In the genomic region with DNA sequence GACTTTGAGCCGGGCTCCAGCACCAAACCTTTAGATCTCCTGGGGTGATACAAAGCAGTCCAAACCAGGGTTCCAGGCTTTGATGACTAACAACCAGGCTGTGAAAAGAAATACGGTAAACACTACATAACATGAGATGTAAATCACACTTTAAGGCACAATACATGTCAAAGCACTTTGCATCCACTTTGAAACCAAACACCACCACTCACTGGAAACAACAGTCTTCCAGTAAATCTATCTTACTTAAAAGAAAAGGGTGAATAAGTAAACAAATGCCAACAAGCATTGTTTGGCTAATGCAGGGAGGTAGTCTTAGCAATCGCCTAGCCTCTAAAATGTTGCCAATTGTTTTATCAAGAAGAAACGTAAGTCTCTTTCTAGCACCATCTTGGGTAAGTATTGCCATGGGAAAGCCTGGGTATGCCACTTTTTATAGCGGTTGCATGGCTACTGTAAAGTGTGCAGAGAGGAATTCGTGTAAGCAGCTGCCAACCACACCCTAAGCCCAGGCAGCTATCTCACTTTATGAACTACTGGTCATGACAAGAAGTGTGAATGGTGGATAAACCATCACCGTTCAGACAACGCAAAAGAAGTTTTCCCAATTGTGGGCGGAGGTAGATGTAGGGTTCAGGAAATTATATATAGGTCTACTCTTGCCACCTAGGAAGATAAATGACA, we compare ENCODE assay signal across 28 cellular contexts.
A peak's percentile ranks its signal among the peaks of the same experiment; 100 is the strongest.
DNase-seq lines count a peak whose midpoint lies in the region; ATAC-seq and TF ChIP-seq lines count a peak whose summit lies in the region.
"Had no signal": no experiment of that assay in that cellular context is flagged by ENCODE, and none has a peak within 500 bp of the region (broad histone marks: within the 10 kb centered on the region; RNA-seq: fewer than 3 reads in every experiment).

No MANE protein-coding gene starts in this region.

- DNase-seq in ELF-1 (ENCODE audit: low read depth, low spot score) (peak; percentile 42), NCI-H187 treated with DMSO at 0.1 percent for 48 hours (lab: John Stamatoyannopoulos, UW) (peak; percentile 71), WTC11 (ENCODE audit: low spot score) (no peak), MM.1S (no peak), NCI-H1930 (lab: John Stamatoyannopoulos, UW) (no peak)
- no peak for DNase-seq in CD8-positive, alpha-beta T cell
- DNase-seq: activated CD4-positive, alpha-beta T cell treated with anti-CD3 and anti-CD28 coated beads for 1 hour; activated naive CD4-positive, alpha-beta T cell; activated T-cell treated with anti-CD3 and anti-CD28 coated beads, Interleukin-2, amount 50 U/mL, for 48 hours; C1 segment of cervical spinal cord; Calu3; heart left ventricle; left cardiac atrium; mesenchymal stem cell; MG63; naive thymus-derived CD8-positive, alpha-beta T cell; NCI-H446; pancreas; right cardiac atrium; SIG-M5; stimulated activated CD4-positive, alpha-beta T cell treated with anti-CD3 and anti-CD28 coated beads, Interleukin-12 subunit alpha, Interleukin-12 subunit beta, amount 100 ng/mL, for 4 hours; stimulated activated CD4-positive, alpha-beta T cell treated with anti-CD3 and anti-CD28 coated beads, Interleukin-4, amount 100 ng/mL, for 4 hours; stimulated activated naive CD4-positive, alpha-beta T cell treated with Interleukin-2 at 50 U/mL for 16 hours; SW 1271; testis had no signal

- H3K79me2 ChIP-seq in MM.1S (ENCODE audit: low read length) = no peaks in the 10 kb centered on the region

- no peak overlapping the region for H3K4me2 ChIP-seq in MM.1S (ENCODE audit: low read depth, low read length)

- H3K27me3 Mint-ChIP-seq in WTC11 (ENCODE audit: low read depth) (peaks cover 9% of the 10 kb centered on the region), nephron (ENCODE audit: low read depth) (peaks cover 1% of the 10 kb centered on the region)
- no peaks in the 10 kb centered on the region for H3K27me3 Mint-ChIP-seq in CD8-positive, alpha-beta T cell (ENCODE audit: low read depth)

- CTCF ChIA-PET in WTC11 (lab: Charles Lee) = interaction anchor here (1.1 kb wide), 1 partner anchor 197 kb away, joined by 3 read pairs; no protein-coding TSS in a partner anchor
- CTCF ChIA-PET in CD8-positive, alpha-beta T cell (lab: Charles Lee) = no interaction called here

- no peaks in the 10 kb centered on the region for H4K20me1 ChIP-seq in MM.1S (ENCODE audit: insufficient read depth, low read length)

- no peak overlapping the region for H3K27ac ChIP-seq in CD8-positive, alpha-beta T cell (ENCODE audit: low read depth, low read length)
- H3K27ac ChIP-seq in MM.1S (ENCODE audit: low read length) = no peak overlapping the region
- H3K27ac ChIP-seq: heart left ventricle, pancreas, testis had no signal

- peaks cover 92% of the 10 kb centered on the region for H3K4me1 Mint-ChIP-seq in WTC11
- peaks cover 64% of the 10 kb centered on the region for H3K4me1 Mint-ChIP-seq in nephron
- no peaks in the 10 kb centered on the region for H3K4me1 Mint-ChIP-seq in CD8-positive, alpha-beta T cell (ENCODE audit: low read depth)
- H3K4me1 Mint-ChIP-seq: naive thymus-derived CD8-positive, alpha-beta T cell had no signal

- no peaks in the 10 kb centered on the region for H3K36me3 ChIP-seq in CD8-positive, alpha-beta T cell (ENCODE audit: insufficient read depth, low read length)
- H3K36me3 ChIP-seq in MM.1S (replicated peaks; ENCODE audit: insufficient read depth, low read length) = no peaks in the 10 kb centered on the region
- H3K36me3 ChIP-seq: heart left ventricle, MG63, pancreas had no signal

- H3K27ac Mint-ChIP-seq in WTC11 = peak overlapping the region; percentile 64; the same call in 1 of the 2 replicates
- peak overlapping the region in 2 of 3 experiments; percentile 52 to 64 for H3K27ac Mint-ChIP-seq in nephron
- no peak overlapping the region for H3K27ac Mint-ChIP-seq in CD8-positive, alpha-beta T cell
- H3K27ac Mint-ChIP-seq: naive thymus-derived CD8-positive, alpha-beta T cell had no signal

- no peaks in the 10 kb centered on the region for H3K9me3 Mint-ChIP-seq in WTC11
- H3K9me3 Mint-ChIP-seq in nephron = no peaks in the 10 kb centered on the region
- no peaks in the 10 kb centered on the region for H3K9me3 Mint-ChIP-seq in CD8-positive, alpha-beta T cell
- H3K9me3 Mint-ChIP-seq: naive thymus-derived CD8-positive, alpha-beta T cell had no signal

- H3K9me2 ChIP-seq in MM.1S (replicated peaks; ENCODE audit: insufficient read depth, low read length) = no peaks in the 10 kb centered on the region

- H3K4me3 Mint-ChIP-seq in WTC11 = peak overlapping the region; percentile 39
- H3K4me3 Mint-ChIP-seq in nephron = no peak overlapping the region
- no peak overlapping the region for H3K4me3 Mint-ChIP-seq in CD8-positive, alpha-beta T cell
- H3K4me3 Mint-ChIP-seq: brain; naive thymus-derived CD8-positive, alpha-beta T cell had no signal

- no peak overlapping the region for H3K9ac ChIP-seq in MM.1S (ENCODE audit: low read length)

- H3K4me1 ChIP-seq in CD8-positive, alpha-beta T cell (ENCODE audit: insufficient read depth, low read length) = no peaks in the 10 kb centered on the region
- no peaks in the 10 kb centered on the region for H3K4me1 ChIP-seq in MM.1S (ENCODE audit: low read length)
- H3K4me1 ChIP-seq: heart left ventricle, pancreas, testis had no signal

- H3K9me3 ChIP-seq in CD8-positive, alpha-beta T cell (ENCODE audit: low read length) = no peaks in the 10 kb centered on the region
- no peaks in the 10 kb centered on the region for H3K9me3 ChIP-seq in MM.1S (replicated peaks; ENCODE audit: insufficient read depth, low read length)
- H3K9me3 ChIP-seq: heart left ventricle, MG63, pancreas, testis had no signal

- no peaks in the 10 kb centered on the region for H3F3A ChIP-seq in MM.1S (ENCODE audit: insufficient read depth, low read length)

- H3K36me3 Mint-ChIP-seq in WTC11 (no peaks in the 10 kb centered on the region), nephron (ENCODE audit: low read depth) (no peaks in the 10 kb centered on the region)
- no peaks in the 10 kb centered on the region for H3K36me3 Mint-ChIP-seq in CD8-positive, alpha-beta T cell
- H3K36me3 Mint-ChIP-seq: brain; naive thymus-derived CD8-positive, alpha-beta T cell had no signal

- H2AFZ ChIP-seq in MM.1S (ENCODE audit: low read length) = no peak overlapping the region

- ATAC-seq in WTC11 (no peak), HG03378 (IDR thresholded peaks at IDR 0.05; ENCODE audit: unreplicated experiment) (no peak)
- ATAC-seq in CD8-positive, alpha-beta T cell = no peak
- ATAC-seq: heart left ventricle; left cardiac atrium; naive thymus-derived CD8-positive, alpha-beta T cell; pancreas; right cardiac atrium had no signal

- TF ChIP-seq CTCF in WTC11 (IDR thresholded peaks at IDR 0.05) (no peak), nephron (IDR thresholded peaks at IDR 0.05; ENCODE audit: unreplicated experiment in 3 of 3) (no peak), MM.1S (IDR thresholded peaks at IDR 0.05; ENCODE audit: low read length) (no peak)
- TF ChIP-seq CTCF in CD8-positive, alpha-beta T cell (IDR thresholded peaks at IDR 0.05) = no peak

- no peak overlapping the region for H3K4me3 ChIP-seq in CD8-positive, alpha-beta T cell (ENCODE audit: low read depth, low read length)
- no peak overlapping the region for H3K4me3 ChIP-seq in MM.1S (ENCODE audit: low read length)
- H3K4me3 ChIP-seq: heart left ventricle, MG63, pancreas, testis had no signal

- intact Hi-C loops in CD8-positive, alpha-beta T cell (cut with DNase I, micrococcal nuclease) = no loop called here

- no peaks in the 10 kb centered on the region for H3K27me3 ChIP-seq in CD8-positive, alpha-beta T cell (ENCODE audit: insufficient read depth, low read length)
- H3K27me3 ChIP-seq in MM.1S (replicated peaks; ENCODE audit: insufficient read depth, low read length) = no peaks in the 10 kb centered on the region
- H3K27me3 ChIP-seq: MG63, pancreas, testis had no signal

- POLR2A ChIA-PET in WTC11 (lab: Charles Lee) = no interaction called here
- POLR2A ChIA-PET in CD8-positive, alpha-beta T cell (lab: Charles Lee) = interaction anchor here (1.2 kb wide), 1 partner anchor 16 kb away, joined by 3 read pairs; no protein-coding TSS in a partner anchor

TF ChIP-seq in WTC11, 78 proteins besides CTCF, POLR2A, EP300 and RAD21:
- TF ChIP-seq SP1 (CRISPR knock-in tag; conservative IDR thresholded peaks at IDR 0.05) = no peak
- TF ChIP-seq, protein P1, sequence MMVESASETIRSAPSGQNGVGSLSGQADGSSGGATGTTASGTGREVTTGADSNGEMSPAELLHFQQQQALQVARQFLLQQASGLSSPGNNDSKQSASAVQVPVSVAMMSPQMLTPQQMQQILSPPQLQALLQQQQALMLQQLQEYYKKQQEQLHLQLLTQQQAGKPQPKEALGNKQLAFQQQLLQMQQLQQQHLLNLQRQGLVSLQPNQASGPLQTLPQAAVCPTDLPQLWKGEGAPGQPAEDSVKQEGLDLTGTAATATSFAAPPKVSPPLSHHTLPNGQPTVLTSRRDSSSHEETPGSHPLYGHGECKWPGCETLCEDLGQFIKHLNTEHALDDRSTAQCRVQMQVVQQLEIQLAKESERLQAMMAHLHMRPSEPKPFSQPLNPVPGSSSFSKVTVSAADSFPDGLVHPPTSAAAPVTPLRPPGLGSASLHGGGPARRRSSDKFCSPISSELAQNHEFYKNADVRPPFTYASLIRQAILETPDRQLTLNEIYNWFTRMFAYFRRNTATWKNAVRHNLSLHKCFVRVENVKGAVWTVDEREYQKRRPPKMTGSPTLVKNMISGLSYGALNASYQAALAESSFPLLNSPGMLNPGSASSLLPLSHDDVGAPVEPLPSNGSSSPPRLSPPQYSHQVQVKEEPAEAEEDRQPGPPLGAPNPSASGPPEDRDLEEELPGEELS (CRISPR knock-in tag; IDR thresholded peaks at IDR 0.05) = peak; percentile 60; the same call in 1 of the 2 replicates

Comparison
In these comparisons a context has a peak if more than half of its experiments do, and no peak if none do; other contexts are left out.
1. DNase-seq: peak in ELF-1 (single experiment) and NCI-H187 treated with DMSO at 0.1 percent for 48 hours (single experiment); none in WTC11 (single experiment), CD8-positive, alpha-beta T cell (0 of 7), MM.1S (single experiment) and NCI-H1930 (0 of 2).